8 cellular contexts compared by ENCODE assay signal in genomic region chr17:28948342-28948741, GRCh38. TPM values are rescaled to one million over a fixed set of nuclear protein-coding genes. Genes with fewer than 3 reads are reported as not detected.
A peak's percentile ranks its signal among the peaks of the same experiment; 100 is the strongest.
DNase-seq lines count a peak whose midpoint lies in the region; ATAC-seq and TF ChIP-seq lines count a peak whose summit lies in the region.

No MANE protein-coding gene starts in this region.

- no peak for TF ChIP-seq CTCF in testis (IDR thresholded peaks at IDR 0.05)

- peak overlapping the region; percentile 91 to 93 for H3K27ac ChIP-seq in testis

- H3K36me3 Mint-ChIP-seq in T-helper 2 cell treated with Interferon-gamma antibody and Interleukin-4, amounts not matched to agents 5 μg/mL and 100 μg/mL, for 36 hours (ENCODE audit: low read depth), result peaks cover 52% of the 10 kb centered on the region
- peaks cover 32% of the 10 kb centered on the region for H3K36me3 Mint-ChIP-seq in activated naive CD8-positive, alpha-beta T cell treated with anti-CD3 and anti-CD28 coated beads, Interleukin-2, amount 10 ng/mL, durations not matched to agents 7 days and 5 days

- intact Hi-C loops in testis (cut with DNase I; ENCODE audit: low total_unique reads), result no loop called here

- H3K36me3 ChIP-seq in testis (ENCODE audit: low read depth, missing control alignments), result no peaks in the 10 kb centered on the region

- peak overlapping the region; percentile 97 for H3K4me3 Mint-ChIP-seq in T-helper 2 cell treated with Interferon-gamma antibody and Interleukin-4, amounts not matched to agents 5 μg/mL and 100 μg/mL, for 36 hours
- peak overlapping the region; percentile 93 for H3K4me3 Mint-ChIP-seq in activated naive CD8-positive, alpha-beta T cell treated with anti-CD3 and anti-CD28 coated beads, Interleukin-2, amount 10 ng/mL, durations not matched to agents 7 days and 5 days

- H3K27me3 Mint-ChIP-seq in T-helper 2 cell treated with Interferon-gamma antibody and Interleukin-4, amounts not matched to agents 5 μg/mL and 100 μg/mL, for 36 hours (ENCODE audit: low read depth), result no peaks in the 10 kb centered on the region
- no peaks in the 10 kb centered on the region for H3K27me3 Mint-ChIP-seq in activated naive CD8-positive, alpha-beta T cell treated with anti-CD3 and anti-CD28 coated beads, Interleukin-2, amount 10 ng/mL, durations not matched to agents 7 days and 5 days

- POLR2A ChIA-PET in activated naive CD8-positive, alpha-beta T cell treated with anti-CD3 and anti-CD28 coated beads, Interleukin-2, amount 10 ng/mL, durations not matched to agents 7 days and 5 days (lab: Charles Lee), result interaction anchor here (0.7 to 1.8 kb wide), 4 partner anchors 50 to 237 kb away, joined by 3 to 5 read pairs (median 4); partner anchors contain the start of genes NEK8 and PROCA1

- TF ChIP-seq POLR2A in testis (IDR thresholded peaks at IDR 0.05), result no peak

- H3K9me3 ChIP-seq in testis, result no peaks in the 10 kb centered on the region

- peak overlapping the region; percentile 86 for H3K27ac Mint-ChIP-seq in T-helper 2 cell treated with Interferon-gamma antibody and Interleukin-4, amounts not matched to agents 5 μg/mL and 100 μg/mL, for 36 hours
- peak overlapping the region; percentile 92 for H3K27ac Mint-ChIP-seq in activated naive CD8-positive, alpha-beta T cell treated with anti-CD3 and anti-CD28 coated beads, Interleukin-2, amount 10 ng/mL, durations not matched to agents 7 days and 5 days

- H3K27me3 ChIP-seq in testis, result no peaks in the 10 kb centered on the region

- DNase-seq in T-helper 2 cell treated with Interferon-gamma antibody and Interleukin-4, amounts not matched to agents 5 μg/mL and 100 μg/mL, for 36 hours (ENCODE audit: low spot score), result no peak
- DNase-seq in T-helper 2 cell, result no peak
- no peak for DNase-seq in activated naive CD8-positive, alpha-beta T cell treated with anti-CD3 and anti-CD28 coated beads, Interleukin-2, amount 10 ng/mL, durations not matched to agents 7 days and 5 days
- DNase-seq in kidney tubule cell (ENCODE audit: low spot score), result peak; percentile 26
- no peak for DNase-seq in testis
- no peak for DNase-seq in dedifferentiated amniotic fluid mesenchymal stem cell (ENCODE audit: extremely low spot score)
- DNase-seq in NCI-H774 (lab: John Stamatoyannopoulos, UW), result no peak

- peak overlapping the region; percentile 90 to 94 for H3K4me3 ChIP-seq in testis

- H3K4me1 Mint-ChIP-seq in T-helper 2 cell treated with Interferon-gamma antibody and Interleukin-4, amounts not matched to agents 5 μg/mL and 100 μg/mL, for 36 hours (ENCODE audit: low read depth), result peaks cover 44% of the 10 kb centered on the region
- peaks cover 44% of the 10 kb centered on the region for H3K4me1 Mint-ChIP-seq in activated naive CD8-positive, alpha-beta T cell treated with anti-CD3 and anti-CD28 coated beads, Interleukin-2, amount 10 ng/mL, durations not matched to agents 7 days and 5 days

- peaks cover 21% of the 10 kb centered on the region for H3K4me1 ChIP-seq in testis

- no peak for ATAC-seq in activated naive CD8-positive, alpha-beta T cell treated with anti-CD3 and anti-CD28 coated beads, Interleukin-2, amount 10 ng/mL, durations not matched to agents 7 days and 5 days (ENCODE audit: low read depth)
- ATAC-seq in GM19328 (IDR thresholded peaks at IDR 0.05; ENCODE audit: unreplicated experiment), result no peak

- no peaks in the 10 kb centered on the region for H3K9me3 Mint-ChIP-seq in T-helper 2 cell treated with Interferon-gamma antibody and Interleukin-4, amounts not matched to agents 5 μg/mL and 100 μg/mL, for 36 hours
- no peaks in the 10 kb centered on the region for H3K9me3 Mint-ChIP-seq in activated naive CD8-positive, alpha-beta T cell treated with anti-CD3 and anti-CD28 coated beads, Interleukin-2, amount 10 ng/mL, durations not matched to agents 7 days and 5 days

- WGBS in testis, 2 donors, result 8 to 11% methylated on average over 4 of the region's 4 CpGs

RNA-seq across cellular contexts. Expression of gene PHF12, which starts 3.0 kb away (rescaled TPM):
- 10 to 100 TPM; 98.6 to 99.9 TPM for total RNA-seq in activated naive CD8-positive, alpha-beta T cell treated with anti-CD3 and anti-CD28 coated beads, Interleukin-2, amount 10 ng/mL, durations not matched to agents 7 days and 5 days
- total RNA-seq in testis, result 10 to 100 TPM; 82.4 to 85.3 TPM
- 38.8 TPM for polyA plus RNA-seq in testis (ENCODE audit: insufficient read depth, low read depth, low replicate concordance)

RNA-seq across cellular contexts. Expression of gene DHRS13, which starts 45.5 kb away (rescaled TPM):
- 10 to 100 TPM; 31.6 to 32.0 TPM for total RNA-seq in activated naive CD8-positive, alpha-beta T cell treated with anti-CD3 and anti-CD28 coated beads, Interleukin-2, amount 10 ng/mL, durations not matched to agents 7 days and 5 days
- total RNA-seq in testis, result 10 to 100 TPM; 14.9 to 18.6 TPM
- 8.7 TPM for polyA plus RNA-seq in testis (ENCODE audit: insufficient read depth, low read depth, low replicate concordance)

RNA-seq across cellular contexts. Expression of gene FLOT2, which starts 50.8 kb away (rescaled TPM):
- total RNA-seq in activated naive CD8-positive, alpha-beta T cell treated with anti-CD3 and anti-CD28 coated beads, Interleukin-2, amount 10 ng/mL, durations not matched to agents 7 days and 5 days, result 100 to 1,000 TPM; 195 to 216 TPM
- total RNA-seq in testis, result 10 to 100 TPM; 20.9 to 31.3 TPM
- polyA plus RNA-seq in testis (ENCODE audit: insufficient read depth, low read depth, low replicate concordance), result 33.2 TPM

RNA-seq across cellular contexts. Expression of gene SEZ6, which starts 57.5 kb away (rescaled TPM):
- total RNA-seq in activated naive CD8-positive, alpha-beta T cell treated with anti-CD3 and anti-CD28 coated beads, Interleukin-2, amount 10 ng/mL, durations not matched to agents 7 days and 5 days, result not detected
- 1 to 10 TPM in 1 of 2 donors, under 1 TPM in 1; 0.79 to 2.1 TPM for total RNA-seq in testis
- 0.53 TPM for polyA plus RNA-seq in testis (ENCODE audit: insufficient read depth, low read depth, low replicate concordance)

Comparison
In these comparisons a context has a peak if more than half of its experiments do, and no peak if none do; other contexts are left out.
1. RNA of gene FLOT2, which starts 50.8 kb away (total RNA-seq): 195 to 216 TPM in activated naive CD8-positive, alpha-beta T cell treated with anti-CD3 and anti-CD28 coated beads, Interleukin-2, amount 10 ng/mL, durations not matched to agents 7 days and 5 days; 20.9 to 31.3 TPM in testis; every median in the first group is over 4 times any median in the second.